12 cellular contexts compared by ENCODE assay signal in the genomic region with DNA sequence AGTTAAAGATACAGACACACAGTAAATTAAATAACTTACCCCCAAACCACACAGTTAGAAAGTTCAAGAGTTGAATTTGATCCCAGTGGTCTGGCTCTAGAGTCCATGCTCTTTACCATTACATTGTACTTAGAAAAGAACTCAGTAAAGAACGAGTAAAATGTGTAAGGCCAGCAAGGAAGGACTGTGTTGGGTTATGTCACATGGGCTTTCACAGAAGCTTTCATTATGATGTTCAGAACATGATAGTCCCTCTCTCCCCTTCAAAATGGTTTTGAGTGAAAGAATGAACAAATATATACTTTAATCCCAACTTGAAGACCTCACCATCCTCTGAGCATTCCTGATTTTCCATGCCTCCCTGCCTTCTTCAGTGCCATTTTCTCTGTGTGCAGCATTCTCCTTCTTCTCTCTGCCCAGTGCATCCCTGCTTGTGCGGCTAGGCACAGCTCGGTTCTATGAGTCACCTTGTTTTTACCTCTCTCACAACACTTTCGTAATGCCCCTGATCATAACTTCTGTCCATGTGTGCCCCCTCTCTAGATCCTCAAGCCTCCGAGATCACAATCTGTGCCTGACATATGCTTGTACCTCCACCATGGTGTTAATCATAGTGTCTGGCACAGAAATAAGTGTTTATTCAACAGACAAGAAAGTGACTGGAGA. TPM values are rescaled to one million over a fixed set of nuclear protein-coding genes. Genes with fewer than 3 reads are reported as not detected.
A peak's percentile ranks its signal among the peaks of the same experiment; 100 is the strongest.
DNase-seq lines count a peak whose midpoint lies in the region; ATAC-seq, FAIRE-seq and TF ChIP-seq lines count a peak whose summit lies in the region.
"Had no signal": no experiment of that assay in that cellular context is flagged by ENCODE, and none has a peak within 500 bp of the region (broad histone marks: within the 10 kb centered on the region; RNA-seq: fewer than 3 reads in every experiment).

No MANE protein-coding gene starts in this region.

- peak; percentile 17 for ATAC-seq in GM21723 (IDR thresholded peaks at IDR 0.05; ENCODE audit: unreplicated experiment)

- DNase-seq in GM12891 (ENCODE audit: insufficient read length, low spot score): no peak
- DNase-seq in dorsolateral prefrontal cortex: no peak
- DNase-seq in NCI-H2029 treated with DMSO at 0.1 percent for 48 hours (lab: John Stamatoyannopoulos, UW): no peak
- DNase-seq in NCI-H2081 (lab: John Stamatoyannopoulos, UW): no peak
- DNase-seq in tibial nerve (ENCODE audit: low spot score in 2 of 2): no peak
- DNase-seq in NCI-H2107 (lab: John Stamatoyannopoulos, UW): no peak
- DNase-seq: activated CD4-positive, alpha-beta T cell treated with anti-CD3 and anti-CD28 coated beads for 48 hours; GDM1 had no signal

- H3K27me3 Mint-ChIP-seq in IgD-negative memory B cell: no peaks in the 10 kb centered on the region

- H3K4me3 Mint-ChIP-seq in IgD-negative memory B cell: peak overlapping the region; percentile 60 to 90 (median 70)

- H3K4me3 ChIP-seq in dorsolateral prefrontal cortex: no peak overlapping the region
- no peak overlapping the region for H3K4me3 ChIP-seq in tibial nerve

- TF ChIP-seq EP300 in tibial nerve (IDR thresholded peaks at IDR 0.05): no peak

- H3K27me3 ChIP-seq in dorsolateral prefrontal cortex (no peaks in the 10 kb centered on the region), tibial nerve (no peaks in the 10 kb centered on the region)

- TF ChIP-seq POLR2A in GM12891 (IDR thresholded peaks at IDR 0.05; ENCODE audit: low read depth, low read length) (peak; percentile 22; the same call in 1 of the 2 replicates), tibial nerve (IDR thresholded peaks at IDR 0.05) (no peak)

- intact Hi-C loops in dorsolateral prefrontal cortex (cut with DNase I): no loop called here

- H3K4me1 Mint-ChIP-seq in IgD-negative memory B cell: peaks cover 72 to 84% (median 76%) of the 10 kb centered on the region in 3 donors

- WGBS in tibial nerve, 2 donors: 73 to 81% methylated on average over 5 of the region's 5 CpGs

- peak; percentile 85 for FAIRE-seq in GM12891 (lab: Jason Lieb, UNC)
- FAIRE-seq: colon had no signal

- no peak for TF ChIP-seq CTCF in dorsolateral prefrontal cortex (IDR thresholded peaks at IDR 0.05 in 54 of 56, conservative IDR thresholded peaks at IDR 0.05 in 2 of 56; ENCODE audit: low read depth in 1 of 56, partially characterized antibody in 56 of 56)
- no peak for TF ChIP-seq CTCF in tibial nerve (IDR thresholded peaks at IDR 0.05)

- peaks cover 0 to 2% (median 0%) of the 10 kb centered on the region in 3 donors for H3K9me3 Mint-ChIP-seq in IgD-negative memory B cell

- no peaks in the 10 kb centered on the region for H3K36me3 ChIP-seq in tibial nerve

- peaks cover 10% of the 10 kb centered on the region for H3K36me3 Mint-ChIP-seq in IgD-negative memory B cell

- H3K27ac ChIP-seq in dorsolateral prefrontal cortex (peak overlapping the region in 53 of 59 donors; percentile 5 to 100 (median 62)), tibial nerve (no peak overlapping the region)

- H3K9me3 ChIP-seq in tibial nerve: no peaks in the 10 kb centered on the region

- H3K4me1 ChIP-seq in tibial nerve: peaks cover 0 to 5% (median 2%) of the 10 kb centered on the region in 4 donors

- H3K27ac Mint-ChIP-seq in IgD-negative memory B cell: peak overlapping the region; percentile 78 to 92 (median 84)
- H3K27ac Mint-ChIP-seq: progenitor cell of endocrine pancreas had no signal

TF ChIP-seq in GM12891, 5 proteins besides CTCF, POLR2A, EP300 and RAD21:
- TF ChIP-seq SPI1 (IDR thresholded peaks at IDR 0.05; ENCODE audit: low read depth, low read length) (no peak), TAF1 (IDR thresholded peaks at IDR 0.05; ENCODE audit: low read depth, low read length) (peak; percentile 17; the same call in 1 of the 2 replicates), PAX5 (IDR thresholded peaks at IDR 0.05; ENCODE audit: insufficient read depth, low read length, severe bottlenecking) (no peak), POLR2AphosphoS5 (IDR thresholded peaks at IDR 0.05; ENCODE audit: low read depth, low read length) (peak; percentile 57; the same call in 1 of the 2 replicates), POU2F2 (IDR thresholded peaks at IDR 0.05; ENCODE audit: low read depth, low read length) (no peak)

RNA-seq across cellular contexts. Expression of a gene that starts 22.0 kb away (rescaled TPM):
- polyA plus RNA-seq in GM12891 (2012; ENCODE audit: low read depth, missing spikeins): 104 TPM
- 82.4 TPM for polyA plus RNA-seq in IgD-negative memory B cell
- total RNA-seq in dorsolateral prefrontal cortex (100 to 1,000 TPM in 1 of 120 experiments, 10 to 100 TPM in 106, 1 to 10 TPM in 13; 4.2 to 101 (median 24.4) TPM), tibial nerve (1 to 10 TPM; 2.4 to 5.4 (median 3.9) TPM)
- total RNA-seq: progenitor cell of endocrine pancreas had no signal

Comparison
In these comparisons a context has a peak if more than half of its experiments do, and no peak if none do; other contexts are left out.
1. H3K27ac ChIP-seq: peak in dorsolateral prefrontal cortex (53 of 59); none in tibial nerve (0 of 4).